Comparison of ENCODE assay signal across 22 cellular contexts in the genomic region with DNA sequence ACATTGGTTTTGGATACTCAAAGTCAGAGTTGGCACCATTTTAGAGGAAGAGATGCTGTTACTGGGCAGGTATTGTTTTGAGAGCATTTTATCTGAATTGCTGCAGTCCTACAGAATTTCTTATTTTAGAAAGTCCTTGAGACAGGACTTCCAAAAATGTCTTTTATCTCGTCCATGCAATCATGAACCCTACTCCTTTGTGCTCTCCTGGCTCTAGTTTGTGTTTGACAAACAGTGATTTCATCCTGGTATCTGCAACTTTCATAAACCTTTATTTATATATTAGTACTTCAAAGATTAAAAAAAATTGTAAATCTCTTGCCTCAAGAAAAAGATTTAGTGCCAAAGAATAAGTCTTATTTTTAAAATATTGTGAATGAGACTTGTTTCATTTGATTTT. TPM values are rescaled to one million over a fixed set of nuclear protein-coding genes. Genes with fewer than 3 reads are reported as not detected.
"Had no signal": no experiment of that assay in that cellular context is flagged by ENCODE, and none has a peak within 500 bp of the region (broad histone marks: within the 10 kb centered on the region; RNA-seq: fewer than 3 reads in every experiment).

No MANE protein-coding gene starts in this region.

- H3K9me3 Mint-ChIP-seq: naive thymus-derived CD8-positive, alpha-beta T cell had no signal

- H3K4me3 ChIP-seq: coronary artery, mucosa of descending colon, psoas muscle had no signal

- H3K9me3 ChIP-seq: mucosa of descending colon, neutrophil, psoas muscle had no signal

- H3K4me1 ChIP-seq: psoas muscle had no signal

- H3K27ac ChIP-seq: coronary artery, neutrophil, psoas muscle had no signal

- H3K4me3 Mint-ChIP-seq: naive thymus-derived CD8-positive, alpha-beta T cell had no signal

- FAIRE-seq: keratinocyte had no signal

- H3K36me3 ChIP-seq: neutrophil had no signal

- ATAC-seq: mucosa of descending colon; naive thymus-derived CD8-positive, alpha-beta T cell; psoas muscle had no signal

- DNase-seq: effector CD4-positive, alpha-beta T cell; foreskin melanocyte; head of caudate nucleus; hypothalamus; mucosa of descending colon; naive thymus-derived CD8-positive, alpha-beta T cell; psoas muscle; retina; small intestine; stimulated activated CD4-positive, alpha-beta T cell treated with anti-CD3 and anti-CD28 coated beads, Interleukin-12 subunit alpha, Interleukin-12 subunit beta, amount 100 ng/mL, for 4 hours; stimulated activated naive CD4-positive, alpha-beta T cell treated with Interleukin-2 at 50 U/mL for 16 hours; trophoblast cell had no signal

RNA-seq across cellular contexts. Expression of a gene that starts 12.9 kb away (rescaled TPM):
- total RNA-seq: chondrocyte; dermis microvascular lymphatic vessel endothelial cell; lower leg skin; naive thymus-derived CD8-positive, alpha-beta T cell; osteoblast; psoas muscle; urinary bladder had no signal
- polyA plus RNA-seq: esophagus; keratinocyte; naive thymus-derived CD8-positive, alpha-beta T cell; neural cell; psoas muscle; urinary bladder had no signal

RNA-seq across cellular contexts. Expression of a gene that starts 49.9 kb away (rescaled TPM):
- total RNA-seq: dermis microvascular lymphatic vessel endothelial cell had no signal
- polyA plus RNA-seq: neural cell had no signal
